1 cellular context compared by ENCODE assay signal in genomic region chr11:61828629-61829407, GRCh38.
TF ChIP-seq lines count a peak whose summit lies in the region.

No MANE protein-coding gene starts in this region.

TF ChIP-seq in K562, 482 proteins besides CTCF, POLR2A, EP300 and RAD21:
- TF ChIP-seq NCOR1 (IDR thresholded peaks at IDR 0.05) (no peak), ZNF592 (IDR thresholded peaks at IDR 0.05) (0 out of 2 replicates have a peak, but pooled peaks have one; percentile 28)
